Comparison of ENCODE assay signal across 9 cellular contexts in the genomic region with DNA sequence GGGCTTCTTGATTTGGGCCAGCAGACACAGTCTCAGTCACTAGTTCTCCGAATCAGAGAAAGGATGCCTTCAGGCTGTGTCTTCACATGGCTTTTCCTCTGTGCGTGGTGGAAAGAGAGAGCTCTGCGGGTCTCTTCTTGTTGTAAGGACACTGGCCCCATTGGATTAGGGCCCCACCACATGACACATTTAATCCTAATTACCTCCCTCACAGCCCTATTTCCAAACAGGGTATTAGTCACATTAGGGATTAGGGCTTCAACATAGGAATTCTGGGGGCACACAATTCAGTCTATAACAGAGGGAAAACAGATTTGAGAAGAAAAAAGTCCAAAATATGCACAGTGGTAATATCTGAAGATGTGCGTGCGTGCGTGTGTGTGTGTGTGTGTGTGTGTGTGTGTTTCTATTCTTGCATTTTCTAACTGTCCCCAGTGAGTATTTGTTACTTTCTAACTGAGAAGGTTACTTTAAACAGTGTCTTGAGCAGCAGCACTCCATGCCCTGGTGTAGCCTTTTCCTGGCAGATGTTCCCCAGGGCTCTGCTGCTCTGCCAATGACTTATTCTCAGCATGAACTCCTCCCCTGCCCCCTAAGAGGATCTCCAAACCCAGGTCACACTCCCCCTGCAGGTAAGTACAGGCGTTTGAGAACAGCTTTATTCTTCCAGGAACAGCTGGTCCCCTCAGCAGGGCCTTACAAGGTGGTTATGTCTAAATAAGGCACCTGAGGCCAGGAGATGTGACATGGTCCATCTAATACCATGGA.
A peak's percentile ranks its signal among the peaks of the same experiment; 100 is the strongest.
DNase-seq lines count a peak whose midpoint lies in the region; ATAC-seq and TF ChIP-seq lines count a peak whose summit lies in the region.
"Had no signal": no experiment of that assay in that cellular context is flagged by ENCODE, and none has a peak within 500 bp of the region (broad histone marks: within the 10 kb centered on the region; RNA-seq: fewer than 3 reads in every experiment).

No MANE protein-coding gene starts in this region.

- H3K9me3 ChIP-seq in CD8-positive, alpha-beta T cell (ENCODE audit: low read length), result no peaks in the 10 kb centered on the region
- H3K9me3 ChIP-seq in esophagus muscularis mucosa, result no peaks in the 10 kb centered on the region
- H3K9me3 ChIP-seq in skeletal muscle tissue (ENCODE audit: control insufficient read depth in 3 of 3, low read length in 3 of 3), result peaks cover 0 to 4% (median 3%) of the 10 kb centered on the region in 3 donors
- H3K9me3 ChIP-seq: SJCRH30 had no signal

- DNase-seq in CD8-positive, alpha-beta T cell, result peak; percentile 15 to 71 (median 46)
- DNase-seq in activated CD4-positive, alpha-beta T cell treated with anti-CD3 and anti-CD28 coated beads for 48 hours, result peak; percentile 62
- DNase-seq in esophagus muscularis mucosa (ENCODE audit: extremely low spot score) (peak; percentile 53), T-helper 9 cell (no peak)

- peaks cover 87% of the 10 kb centered on the region for H3K36me3 Mint-ChIP-seq in CD8-positive, alpha-beta T cell
- peaks cover 23% of the 10 kb centered on the region for H3K36me3 Mint-ChIP-seq in IgD-negative memory B cell

- H3K4me3 Mint-ChIP-seq in CD8-positive, alpha-beta T cell, result no peak overlapping the region
- peak overlapping the region; percentile 57 to 94 (median 78) for H3K4me3 Mint-ChIP-seq in IgD-negative memory B cell

- intact Hi-C loops in CD8-positive, alpha-beta T cell (cut with DNase I, micrococcal nuclease), result loop anchor here (1.0 to 5.0 kb wide), 4 partner anchors 39 to 217 kb away; a partner anchor contains a TSS
- intact Hi-C loops in esophagus muscularis mucosa (cut with DNase I), result no loop called here

- no peaks in the 10 kb centered on the region for H3K27me3 Mint-ChIP-seq in CD8-positive, alpha-beta T cell (ENCODE audit: low read depth)
- H3K27me3 Mint-ChIP-seq in IgD-negative memory B cell, result no peaks in the 10 kb centered on the region

- no peaks in the 10 kb centered on the region for H3K9me3 Mint-ChIP-seq in CD8-positive, alpha-beta T cell
- peaks cover 0 to 5% (median 0%) of the 10 kb centered on the region in 3 donors for H3K9me3 Mint-ChIP-seq in IgD-negative memory B cell

- POLR2A ChIA-PET in CD8-positive, alpha-beta T cell (lab: Charles Lee), result interaction anchor here (0.6 to 2.4 kb wide), 4 partner anchors 9 to 304 kb away, joined by 3 to 5 read pairs (median 3); no protein-coding TSS in a partner anchor

- peak overlapping the region; percentile 94 for H3K27ac Mint-ChIP-seq in CD8-positive, alpha-beta T cell
- peak overlapping the region; percentile 87 to 97 (median 94) for H3K27ac Mint-ChIP-seq in IgD-negative memory B cell

- H3K36me3 ChIP-seq in CD8-positive, alpha-beta T cell (ENCODE audit: insufficient read depth, low read length), result peaks cover 39% of the 10 kb centered on the region
- H3K36me3 ChIP-seq in esophagus muscularis mucosa (peaks cover 0 to 5% (median 0%) of the 10 kb centered on the region in 4 donors), skeletal muscle tissue (ENCODE audit: control insufficient read depth in 3 of 3, insufficient read depth in 3 of 3, low read length in 3 of 3) (peaks cover 2 to 4% (median 2%) of the 10 kb centered on the region in 3 donors)
- H3K36me3 ChIP-seq: SJCRH30 had no signal

- no peaks in the 10 kb centered on the region for H3K27me3 ChIP-seq in CD8-positive, alpha-beta T cell (ENCODE audit: insufficient read depth, low read length)
- H3K27me3 ChIP-seq in esophagus muscularis mucosa, result no peaks in the 10 kb centered on the region
- no peaks in the 10 kb centered on the region for H3K27me3 ChIP-seq in skeletal muscle tissue (ENCODE audit: control insufficient read depth in 3 of 3, insufficient read depth in 3 of 3, low read length in 3 of 3)
- H3K27me3 ChIP-seq: SJCRH30 had no signal

- H3K4me1 ChIP-seq in CD8-positive, alpha-beta T cell (ENCODE audit: insufficient read depth, low read length), result peaks cover 35% of the 10 kb centered on the region
- H3K4me1 ChIP-seq in esophagus muscularis mucosa (peaks cover 0 to 16% (median 7%) of the 10 kb centered on the region in 4 donors), skeletal muscle tissue (ENCODE audit: control insufficient read depth in 3 of 3, insufficient read depth in 3 of 3, low read length in 3 of 3) (peaks cover 16 to 33% (median 28%) of the 10 kb centered on the region in 3 donors)
- H3K4me1 ChIP-seq: SJCRH30 had no signal

- TF ChIP-seq EP300 in esophagus muscularis mucosa (IDR thresholded peaks at IDR 0.05), result no peak

- CTCF ChIA-PET in CD8-positive, alpha-beta T cell (lab: Charles Lee), result interaction anchor here (0.6 to 5.9 kb wide), 14 partner anchors 8 to 283 kb away, joined by 3 to 46 read pairs (median 4); a partner anchor contains a TSS

- TF ChIP-seq POLR2A in GM19099 (IDR thresholded peaks at IDR 0.05; ENCODE audit: extremely low read depth, insufficient read length, low read depth) (peak; percentile 20), esophagus muscularis mucosa (IDR thresholded peaks at IDR 0.05; ENCODE audit: low read depth) (no peak)

- no peak overlapping the region for H3K27ac ChIP-seq in CD8-positive, alpha-beta T cell (ENCODE audit: low read depth, low read length)
- H3K27ac ChIP-seq in esophagus muscularis mucosa (replicated peaks in 1 of 4), result no peak overlapping the region
- peak overlapping the region; percentile 46 for H3K27ac ChIP-seq in skeletal muscle tissue (ENCODE audit: low read depth, low read length)
- H3K27ac ChIP-seq: SJCRH30 had no signal

- no peak overlapping the region for H3K9ac ChIP-seq in skeletal muscle tissue (ENCODE audit: low read depth in 1 of 3, low read length in 3 of 3)

- peak; percentile 92 for ATAC-seq in CD8-positive, alpha-beta T cell
- no peak for ATAC-seq in GM21360 (IDR thresholded peaks at IDR 0.05; ENCODE audit: unreplicated experiment)

- peak; percentile 44 for TF ChIP-seq CTCF in CD8-positive, alpha-beta T cell (IDR thresholded peaks at IDR 0.05)
- no peak for TF ChIP-seq CTCF in esophagus muscularis mucosa (IDR thresholded peaks at IDR 0.05)

- no peak overlapping the region for H3K4me3 ChIP-seq in CD8-positive, alpha-beta T cell (ENCODE audit: low read depth, low read length)
- no peak overlapping the region for H3K4me3 ChIP-seq in esophagus muscularis mucosa
- H3K4me3 ChIP-seq in skeletal muscle tissue (ENCODE audit: low read length in 3 of 3), result no peak overlapping the region
- H3K4me3 ChIP-seq: SJCRH30 had no signal

- whole genome bisulfite sequencing in esophagus muscularis mucosa, result 77% methylated on average over 7 of the region's 7 CpGs

- H3K4me1 Mint-ChIP-seq in CD8-positive, alpha-beta T cell (ENCODE audit: low read depth), result peaks cover 64% of the 10 kb centered on the region
- peaks cover 48 to 75% (median 61%) of the 10 kb centered on the region in 3 donors for H3K4me1 Mint-ChIP-seq in IgD-negative memory B cell
